Comparison of ENCODE assay signal across 34 cellular contexts in the genomic region with DNA sequence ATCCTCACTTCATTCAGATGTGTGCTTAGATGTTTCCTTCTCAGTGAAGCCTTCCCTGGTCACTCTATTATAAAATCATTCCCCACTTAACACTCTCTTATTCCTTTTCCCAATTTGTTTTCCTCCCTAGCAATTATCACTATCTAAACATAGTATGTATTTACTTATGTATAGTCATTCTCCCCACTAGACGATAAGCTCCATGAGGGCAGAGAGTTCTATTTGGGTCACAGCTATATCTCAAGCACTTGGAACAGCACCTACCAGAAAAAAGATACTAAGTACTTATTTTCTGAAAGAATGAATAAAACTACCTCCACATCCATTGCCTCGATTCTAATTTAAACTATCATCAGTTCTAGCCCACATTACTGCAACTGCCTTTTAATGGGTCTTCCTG.
"Had no signal": no experiment of that assay in that cellular context is flagged by ENCODE, and none has a peak within 500 bp of the region (broad histone marks: within the 10 kb centered on the region; RNA-seq: fewer than 3 reads in every experiment).

No MANE protein-coding gene starts in this region.

- H3K4me1 ChIP-seq: ascending aorta, body of pancreas, breast epithelium had no signal

- H3K9me3 ChIP-seq: adrenal gland, ascending aorta, body of pancreas, breast epithelium had no signal

- H3K4me3 ChIP-seq: adrenal gland, ascending aorta, body of pancreas, breast epithelium, cardiac muscle cell had no signal

- FAIRE-seq: astrocyte, bronchial epithelial cell had no signal

- ATAC-seq: activated naive CD4-positive, alpha-beta T cell treated with anti-CD3 and anti-CD28 coated beads, Interleukin-2, amount 50 U/mL, for 72 hours; activated naive CD8-positive, alpha-beta T cell treated with anti-CD3 and anti-CD28 coated beads, Interleukin-2, amount 50 U/mL, for 24 hours; activated T-cell treated with anti-CD3 and anti-CD28 coated beads, Interleukin-2, amount 50 U/mL, for 4 hours; activated T-cell treated with anti-CD3 and anti-CD28 coated beads, Interleukin-2, amount 50 U/mL, for 72 hours; activated T-helper 17 cell treated with anti-CD3 and anti-CD28 coated beads, Interleukin-2, amount 50 U/mL, for 72 hours; body of pancreas had no signal

- H3K27ac ChIP-seq: adrenal gland, ascending aorta, body of pancreas, brain microvascular endothelial cell, breast epithelium, cardiac muscle cell had no signal

- DNase-seq: activated effector memory CD4-positive, alpha-beta T cell treated with anti-CD3 and anti-CD28 coated beads, Interleukin-2, amount 50 U/mL, for 16 hours; activated effector memory CD4-positive, alpha-beta T cell treated with Interleukin-2 at 50 U/mL for 16 hours; activated gamma-delta T cell; activated gamma-delta T cell treated with Interleukin-2 at 50 U/mL for 16 hours; activated naive CD4-positive, alpha-beta T cell; activated naive CD4-positive, alpha-beta T cell treated with anti-CD3 and anti-CD28 coated beads for 36 hours; activated naive CD4-positive, alpha-beta T cell treated with anti-CD3 and anti-CD28 coated beads, Interleukin-2, amount 10 ng/mL, durations not matched to agents 7 days and 5 days; activated naive CD4-positive, alpha-beta T cell treated with anti-CD3 and anti-CD28 coated beads, Interleukin-2, amount 50 U/mL, for 16 hours; activated naive CD4-positive, alpha-beta T cell treated with Interleukin-2 at 50 U/mL for 16 hours; activated naive CD8-positive, alpha-beta T cell treated with anti-CD3 and anti-CD28 coated beads for 36 hours; activated naive CD8-positive, alpha-beta T cell treated with anti-CD3 and anti-CD28 coated beads, Interleukin-2, amount 10 ng/mL, durations not matched to agents 7 days and 5 days; activated naive CD8-positive, alpha-beta T cell treated with anti-CD3 and anti-CD28 coated beads, Interleukin-2, amount 50 U/mL, for 24 hours; activated T-cell treated with anti-CD3 and anti-CD28 coated beads, Interleukin-2, amount 50 U/mL, for 1 hour; activated T-cell treated with anti-CD3 and anti-CD28 coated beads, Interleukin-2, amount 50 U/mL, for 24 hours; activated T-cell treated with anti-CD3 and anti-CD28 coated beads, Interleukin-2, amount 50 U/mL, for 4 hours; activated T-cell treated with anti-CD3 and anti-CD28 coated beads, Interleukin-2, amount 50 U/mL, for 48 hours; activated T-cell treated with anti-CD3 and anti-CD28 coated beads, Interleukin-2, amount 50 U/mL, for 72 hours; adrenal gland; amniotic stem cell; amygdala; anterior cingulate cortex; aorta; body of pancreas; brain microvascular endothelial cell; caudate nucleus; central memory CD4-positive, alpha-beta T cell; cerebellar nuclear complex had no signal

- H3K36me3 ChIP-seq: adrenal gland, ascending aorta, brain microvascular endothelial cell, breast epithelium, cardiac muscle cell had no signal

- H3K27me3 ChIP-seq: adrenal gland, ascending aorta, body of pancreas, brain microvascular endothelial cell, breast epithelium, cardiac muscle cell had no signal
